ENCODE assay signal across 24 cellular contexts in the genomic region with DNA sequence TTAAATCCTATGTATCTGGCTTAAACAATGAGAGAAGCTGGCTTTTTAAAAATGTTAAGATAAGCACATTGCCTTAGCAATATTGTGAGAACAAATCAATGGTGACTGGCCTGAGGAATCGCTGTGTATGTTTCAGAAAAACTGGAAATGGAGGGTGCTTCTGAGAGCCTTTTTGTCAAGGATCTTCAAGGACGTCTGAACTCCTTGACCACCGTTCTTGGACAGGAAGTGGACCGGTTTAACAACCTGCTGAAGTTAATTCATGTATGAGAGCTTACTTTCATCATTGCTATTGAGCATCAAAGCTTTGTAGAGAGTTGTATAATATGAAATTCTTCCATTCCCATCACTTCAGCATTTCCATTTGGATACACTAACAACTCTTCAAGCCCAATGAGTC.
"Had no signal": no experiment of that assay in that cellular context is flagged by ENCODE, and none has a peak within 500 bp of the region (broad histone marks: within the 10 kb centered on the region; RNA-seq: fewer than 3 reads in every experiment).

No MANE protein-coding gene starts in this region.

- H3K36me3 Mint-ChIP-seq: activated CD8-positive, alpha-beta memory T cell treated with anti-CD3 and anti-CD28 coated beads, Interleukin-2, amount 10 ng/mL, durations not matched to agents 7 days and 5 days; memory B cell; naive B cell; stimulated activated memory B cell treated with anti-CD40 and anti-IgM and Interleukin-4, amounts not matched to agents 10 μg/mL and 1 μg/mL and 100 μg/mL, for 72 hours had no signal

- DNase-seq: activated B cell treated with CpG ODN at 0.5 μM for 24 hours; activated CD4-positive, alpha-beta memory T cell treated with anti-CD3 and anti-CD28 coated beads, Interleukin-2, amount 10 ng/mL, durations not matched to agents 7 days and 5 days; activated CD4-positive, alpha-beta T cell treated with anti-CD3 and anti-CD28 coated beads for 48 hours; activated CD8-positive, alpha-beta memory T cell treated with anti-CD3 and anti-CD28 coated beads, Interleukin-2, amount 10 ng/mL, durations not matched to agents 7 days and 5 days; activated naive CD4-positive, alpha-beta T cell; activated naive CD8-positive, alpha-beta T cell treated with anti-CD3 and anti-CD28 coated beads for 36 hours; amygdala; caudate nucleus; dorsolateral prefrontal cortex; head of caudate nucleus; left ventricle myocardium inferior; mucosa of descending colon; naive B cell; ovary; right lobe of liver; small intestine; stimulated activated CD4-positive, alpha-beta T cell treated with anti-CD3 and anti-CD28 coated beads, Interleukin-4, amount 100 ng/mL, for 24 hours; T-helper 1 cell; T-helper 9 cell; testis had no signal

- H3K27ac Mint-ChIP-seq: activated B cell treated with CpG ODN at 0.5 μM for 24 hours; activated CD4-positive, alpha-beta memory T cell treated with anti-CD3 and anti-CD28 coated beads, Interleukin-2, amount 10 ng/mL, durations not matched to agents 7 days and 5 days; activated CD8-positive, alpha-beta memory T cell treated with anti-CD3 and anti-CD28 coated beads, Interleukin-2, amount 10 ng/mL, durations not matched to agents 7 days and 5 days; activated naive CD8-positive, alpha-beta T cell treated with anti-CD3 and anti-CD28 coated beads for 36 hours; activated T-helper 17 cell treated with anti-CD3 and anti-CD28 coated beads, Interleukin-2, amount 50 U/mL, for 72 hours; memory B cell; stimulated activated memory B cell treated with anti-CD40 and anti-IgM and Interleukin-4, amounts not matched to agents 10 μg/mL and 1 μg/mL and 100 μg/mL, for 72 hours had no signal

- H3K36me3 ChIP-seq: left ventricle myocardium inferior, ovary, right lobe of liver had no signal

- ATAC-seq: activated CD8-positive, alpha-beta memory T cell treated with anti-CD3 and anti-CD28 coated beads, Interleukin-2, amount 10 ng/mL, durations not matched to agents 7 days and 5 days; activated T-helper 17 cell treated with anti-CD3 and anti-CD28 coated beads, Interleukin-2, amount 50 U/mL, for 72 hours; right lobe of liver; stimulated activated memory B cell treated with anti-CD40 and anti-IgM and Interleukin-4, amounts not matched to agents 10 μg/mL and 1 μg/mL and 100 μg/mL, for 72 hours had no signal

- H3K27me3 ChIP-seq: dorsolateral prefrontal cortex, ovary, right lobe of liver, testis had no signal

- H3K4me3 ChIP-seq: dorsolateral prefrontal cortex, left ventricle myocardium inferior, mucosa of descending colon, ovary, right lobe of liver, testis had no signal

- H3K4me3 Mint-ChIP-seq: activated B cell treated with CpG ODN at 0.5 μM for 24 hours; activated CD4-positive, alpha-beta memory T cell treated with anti-CD3 and anti-CD28 coated beads, Interleukin-2, amount 10 ng/mL, durations not matched to agents 7 days and 5 days; activated CD8-positive, alpha-beta memory T cell treated with anti-CD3 and anti-CD28 coated beads, Interleukin-2, amount 10 ng/mL, durations not matched to agents 7 days and 5 days; activated naive CD8-positive, alpha-beta T cell treated with anti-CD3 and anti-CD28 coated beads for 36 hours; activated T-helper 17 cell treated with anti-CD3 and anti-CD28 coated beads, Interleukin-2, amount 50 U/mL, for 72 hours; memory B cell; naive B cell; stimulated activated memory B cell treated with anti-CD40 and anti-IgM and Interleukin-4, amounts not matched to agents 10 μg/mL and 1 μg/mL and 100 μg/mL, for 72 hours had no signal

- H3K9me3 Mint-ChIP-seq: activated B cell treated with CpG ODN at 0.5 μM for 24 hours; activated CD4-positive, alpha-beta memory T cell treated with anti-CD3 and anti-CD28 coated beads, Interleukin-2, amount 10 ng/mL, durations not matched to agents 7 days and 5 days; activated naive CD8-positive, alpha-beta T cell treated with anti-CD3 and anti-CD28 coated beads for 36 hours; memory B cell; naive B cell; stimulated activated memory B cell treated with anti-CD40 and anti-IgM and Interleukin-4, amounts not matched to agents 10 μg/mL and 1 μg/mL and 100 μg/mL, for 72 hours had no signal

- H3K27ac ChIP-seq: dorsolateral prefrontal cortex, epithelial cell of prostate, left ventricle myocardium inferior, right lobe of liver, testis had no signal

- H3K4me1 ChIP-seq: right lobe of liver, testis had no signal

- H3K4me1 Mint-ChIP-seq: activated B cell treated with CpG ODN at 0.5 μM for 24 hours; activated CD4-positive, alpha-beta memory T cell treated with anti-CD3 and anti-CD28 coated beads, Interleukin-2, amount 10 ng/mL, durations not matched to agents 7 days and 5 days; activated CD8-positive, alpha-beta memory T cell treated with anti-CD3 and anti-CD28 coated beads, Interleukin-2, amount 10 ng/mL, durations not matched to agents 7 days and 5 days; memory B cell; stimulated activated memory B cell treated with anti-CD40 and anti-IgM and Interleukin-4, amounts not matched to agents 10 μg/mL and 1 μg/mL and 100 μg/mL, for 72 hours had no signal

- H3K9me3 ChIP-seq: left ventricle myocardium inferior, mucosa of descending colon, ovary, right lobe of liver, testis had no signal

- H3K27me3 Mint-ChIP-seq: activated naive CD8-positive, alpha-beta T cell treated with anti-CD3 and anti-CD28 coated beads for 36 hours; activated T-helper 17 cell treated with anti-CD3 and anti-CD28 coated beads, Interleukin-2, amount 50 U/mL, for 72 hours had no signal
